ENCODE assay signal across 16 cellular contexts in genomic region chr14:104203071-104203425, GRCh38.
DNase-seq lines count a peak whose midpoint lies in the region; ATAC-seq, FAIRE-seq and TF ChIP-seq lines count a peak whose summit lies in the region.
"Had no signal": no experiment of that assay in that cellular context is flagged by ENCODE, and none has a peak within 500 bp of the region (broad histone marks: within the 10 kb centered on the region; RNA-seq: fewer than 3 reads in every experiment).

No MANE protein-coding gene starts in this region.

- H3K27me3 ChIP-seq in BLaER1 (no peaks in the 10 kb centered on the region), H1 (replicated peaks in 1 of 4; ENCODE audit: control insufficient read depth in 3 of 4, extremely low read depth in 1 of 4, insufficient read depth in 3 of 4, low read length in 3 of 4) (no peaks in the 10 kb centered on the region), ascending aorta (no peaks in the 10 kb centered on the region)
- peaks cover 0 to 26% (median 0%) of the 10 kb centered on the region in 11 experiments; a peak in 7 of 22 replicates for H3K27me3 ChIP-seq in BLaER1 treated with 17β-estradiol and CSF1 and Interleukin-3, amounts not matched to agents 10 nM and 100 nM

- no peak overlapping the region for H4K5ac ChIP-seq in H1 (ENCODE audit: insufficient read length, low read depth, low read length)

- no peaks in the 10 kb centered on the region for H3K79me2 ChIP-seq in H1 (ENCODE audit: control insufficient read depth in 1 of 2, insufficient read depth in 2 of 2, low read length in 2 of 2)

- no peaks in the 10 kb centered on the region for H3K9me3 Mint-ChIP-seq in naive thymus-derived CD8-positive, alpha-beta T cell
- H3K9me3 Mint-ChIP-seq: CD14-positive monocyte; CD4-positive, alpha-beta T cell; CD8-positive, alpha-beta memory T cell had no signal

- H3K36me3 ChIP-seq in BLaER1 = no peaks in the 10 kb centered on the region
- H3K36me3 ChIP-seq in BLaER1 treated with 17β-estradiol and CSF1 and Interleukin-3, amounts not matched to agents 10 nM and 100 nM = no peaks in the 10 kb centered on the region
- no peaks in the 10 kb centered on the region for H3K36me3 ChIP-seq in H1 (ENCODE audit: control insufficient read depth in 2 of 4, insufficient read depth in 4 of 4, low read length in 3 of 4)
- H3K36me3 ChIP-seq in ascending aorta = no peaks in the 10 kb centered on the region

- CTCF ChIA-PET in H1 (lab: Charles Lee; ENCODE audit: partially characterized antibody) = interaction anchor here (1.1 to 1.6 kb wide), 2 partner anchors 15 to 22 kb away, joined by 5 read pairs; no protein-coding TSS in a partner anchor

- H2AFZ ChIP-seq in H1 (ENCODE audit: low read length) = no peak overlapping the region

- no peak for ATAC-seq in naive thymus-derived CD8-positive, alpha-beta T cell

- no peak overlapping the region for H3K23ac ChIP-seq in H1 (ENCODE audit: insufficient read length)

- TF ChIP-seq CTCF in H1 (IDR thresholded peaks at IDR 0.05; ENCODE audit: control extremely low read depth in 1 of 3, insufficient read depth in 1 of 3, low read depth in 1 of 3, low read length in 3 of 3) = no peak
- no peak for TF ChIP-seq CTCF in ascending aorta (IDR thresholded peaks at IDR 0.05)

- H4K20me1 ChIP-seq in BLaER1 (peaks cover 5% of the 10 kb centered on the region; the same call in 1 of the 2 replicates), H1 (replicated peaks in 1 of 2; ENCODE audit: control insufficient read depth in 1 of 2, insufficient read depth in 2 of 2, low read length in 2 of 2) (no peaks in the 10 kb centered on the region)
- H4K20me1 ChIP-seq in BLaER1 treated with 17β-estradiol and CSF1 and Interleukin-3, amounts not matched to agents 10 nM and 100 nM = peaks cover 0 to 17% (median 7%) of the 10 kb centered on the region in 11 experiments; a peak in 13 of 22 replicates

- H3K9me3 ChIP-seq in BLaER1 = no peaks in the 10 kb centered on the region
- H3K9me3 ChIP-seq in BLaER1 treated with 17β-estradiol and CSF1 and Interleukin-3, amounts not matched to agents 10 nM and 100 nM (replicated peaks in 1 of 11) = no peaks in the 10 kb centered on the region
- no peaks in the 10 kb centered on the region for H3K9me3 ChIP-seq in H1 (ENCODE audit: insufficient read depth in 2 of 2, low read depth in 1 of 2, low read length in 1 of 2)
- no peaks in the 10 kb centered on the region for H3K9me3 ChIP-seq in ascending aorta

- no peaks in the 10 kb centered on the region for H3K79me1 ChIP-seq in H1 (ENCODE audit: low read depth, low read length)

- H3K4ac ChIP-seq in H1 (replicated peaks; ENCODE audit: insufficient read length, low read depth, low read length) = no peak overlapping the region

- peaks cover 81% of the 10 kb centered on the region for H3K4me1 ChIP-seq in BLaER1
- peaks cover 23 to 75% (median 67%) of the 10 kb centered on the region in 10 experiments for H3K4me1 ChIP-seq in BLaER1 treated with 17β-estradiol and CSF1 and Interleukin-3, amounts not matched to agents 10 nM and 100 nM
- H3K4me1 ChIP-seq in H1 (replicated peaks in 1 of 4; ENCODE audit: control insufficient read depth in 3 of 4, insufficient read depth in 4 of 4, low read length in 3 of 4) = peaks cover 0 to 7% (median 0%) of the 10 kb centered on the region in 4 experiments; a peak in 1 of 7 replicates
- no peaks in the 10 kb centered on the region for H3K4me1 ChIP-seq in ascending aorta

- H2BK5ac ChIP-seq in H1 (ENCODE audit: low read depth, low read length) = no peak overlapping the region

- H2BK12ac ChIP-seq in H1 (ENCODE audit: low read depth, low read length) = no peak overlapping the region

- no peak overlapping the region for H2BK120ac ChIP-seq in H1 (replicated peaks; ENCODE audit: low read depth, low read length)

- peaks cover 0 to 5% (median 0%) of the 10 kb centered on the region in 5 donors for H3K27me3 Mint-ChIP-seq in naive thymus-derived CD8-positive, alpha-beta T cell
- H3K27me3 Mint-ChIP-seq: CD4-positive, alpha-beta T cell had no signal

- no peak overlapping the region for H2AK5ac ChIP-seq in H1 (ENCODE audit: low read depth, low read length)

- H3K14ac ChIP-seq in H1 (ENCODE audit: insufficient read length) = no peak overlapping the region

- TF ChIP-seq EP300 in H1 (IDR thresholded peaks at IDR 0.05; ENCODE audit: borderline replicate concordance in 1 of 2, low read depth in 2 of 2, low read length in 2 of 2) = no peak

- no peak for TF ChIP-seq RAD21 in H1 (IDR thresholded peaks at IDR 0.05 in 1 of 2, conservative IDR thresholded peaks at IDR 0.05 in 1 of 2; ENCODE audit: low read depth in 2 of 2, low read length in 2 of 2)

- WGBS in H1 (ENCODE audit: extremely low coverage in 1 of 2, insufficient coverage in 1 of 2, insufficient read length in 1 of 2, insufficient replicate concordance in 2 of 2, low coverage in 1 of 2, low lambda C conversion rate in 2 of 2, missing lambda C conversion rate in 1 of 2), 2 experiments = 81% methylated on average over 5 of the region's 8 CpGs; no CpG with 5 or more reads in 1 of the 2 experiments

- H3K56ac ChIP-seq in H1 (replicated peaks; ENCODE audit: insufficient read length, low read depth, low read length) = no peak overlapping the region

- H4K91ac ChIP-seq in H1 (replicated peaks; ENCODE audit: insufficient read length, low read length) = no peak overlapping the region

- no peak overlapping the region for H3K27ac Mint-ChIP-seq in naive thymus-derived CD8-positive, alpha-beta T cell
- H3K27ac Mint-ChIP-seq: CD14-positive monocyte; CD4-positive, alpha-beta T cell; CD8-positive, alpha-beta memory T cell had no signal

- no peaks in the 10 kb centered on the region for H3K4me1 Mint-ChIP-seq in naive thymus-derived CD8-positive, alpha-beta T cell
- H3K4me1 Mint-ChIP-seq: CD14-positive monocyte; CD8-positive, alpha-beta memory T cell had no signal

- H3K4me2 ChIP-seq in BLaER1 = peak overlapping the region; percentile 99
- peak overlapping the region in 8 of 11 experiments; percentile 81 to 99 (median 92); a peak in 13 of 22 replicates for H3K4me2 ChIP-seq in BLaER1 treated with 17β-estradiol and CSF1 and Interleukin-3, amounts not matched to agents 10 nM and 100 nM
- H3K4me2 ChIP-seq in H1 (ENCODE audit: insufficient read depth in 1 of 2, low read depth in 2 of 2, low read length in 2 of 2) = no peak overlapping the region

- H3K4me3 ChIP-seq in BLaER1 = no peak overlapping the region
- H3K4me3 ChIP-seq in BLaER1 treated with 17β-estradiol and CSF1 and Interleukin-3, amounts not matched to agents 10 nM and 100 nM = no peak overlapping the region
- H3K4me3 ChIP-seq in H1 (ENCODE audit: extremely low read depth in 1 of 4, insufficient read depth in 2 of 4, low read depth in 3 of 4, low read length in 4 of 4) = no peak overlapping the region
- H3K4me3 ChIP-seq in ascending aorta = no peak overlapping the region

- intact Hi-C loops in ascending aorta (cut with DNase I) = no loop called here

- no peaks in the 10 kb centered on the region for H3K36me3 Mint-ChIP-seq in naive thymus-derived CD8-positive, alpha-beta T cell
- H3K36me3 Mint-ChIP-seq: CD14-positive monocyte; CD8-positive, alpha-beta memory T cell had no signal

- H3K9ac ChIP-seq in BLaER1 = no peak overlapping the region
- H3K9ac ChIP-seq in BLaER1 treated with 17β-estradiol and CSF1 and Interleukin-3, amounts not matched to agents 10 nM and 100 nM = no peak overlapping the region
- H3K9ac ChIP-seq in H1 (replicated peaks in 1 of 4; ENCODE audit: extremely low read depth in 1 of 4, low read depth in 3 of 4, low read length in 3 of 4) = no peak overlapping the region

- no peak overlapping the region for H2BK15ac ChIP-seq in H1 (ENCODE audit: low read length)

- H3K23me2 ChIP-seq in H1 (ENCODE audit: low read depth, low read length) = peaks cover 14% of the 10 kb centered on the region; the same call in 1 of the 2 replicates

- DNase-seq in H1 (ENCODE audit: low read depth in 1 of 2, low spot score in 2 of 2) (no peak), ascending aorta (ENCODE audit: low spot score in 2 of 2) (no peak), NCI-H1436 treated with DMSO at 0.1 percent for 48 hours (lab: John Stamatoyannopoulos, UW) (no peak)
- no peak for DNase-seq in naive thymus-derived CD8-positive, alpha-beta T cell
- DNase-seq: CD4-positive, alpha-beta T cell; CD8-positive, alpha-beta memory T cell; DND-41; GOT3; H7; HCEC 1CT had no signal

- no peak overlapping the region for H3K18ac ChIP-seq in H1 (ENCODE audit: extremely low read depth, low read length)

- POLR2A ChIA-PET in H1 (lab: Charles Lee; ENCODE audit: partially characterized antibody) = interaction anchor here (1.1 kb wide), 1 partner anchor 15 kb away, joined by 3 read pairs; no protein-coding TSS in a partner anchor
- POLR2A ChIA-PET in naive thymus-derived CD8-positive, alpha-beta T cell (lab: Charles Lee) = no interaction called here

- no peak for FAIRE-seq in H1 (lab: Jason Lieb, UNC)
- FAIRE-seq: D721Med, G401.6, GM12892 had no signal

- peak overlapping the region; percentile 38 for H4K8ac ChIP-seq in H1 (ENCODE audit: extremely low read depth, insufficient read depth, low read length)

- H2BK20ac ChIP-seq in H1 (ENCODE audit: low read length) = no peak overlapping the region

- TF ChIP-seq POLR2A in H1 (IDR thresholded peaks at IDR 0.05; ENCODE audit: control extremely low read depth in 1 of 2, low read depth in 2 of 2, low read length in 2 of 2) = no peak

- H3K4me3 Mint-ChIP-seq in naive thymus-derived CD8-positive, alpha-beta T cell = no peak overlapping the region
- H3K4me3 Mint-ChIP-seq: CD14-positive monocyte; CD4-positive, alpha-beta T cell; CD8-positive, alpha-beta memory T cell had no signal

- H3K27ac ChIP-seq in BLaER1 = peak overlapping the region; percentile 84; the same call in 1 of the 2 replicates
- no peak overlapping the region for H3K27ac ChIP-seq in BLaER1 treated with 17β-estradiol and CSF1 and Interleukin-3, amounts not matched to agents 10 nM and 100 nM
- no peak overlapping the region for H3K27ac ChIP-seq in H1 (ENCODE audit: low read depth, low read length)
- H3K27ac ChIP-seq in ascending aorta = no peak overlapping the region

TF ChIP-seq in H1, 55 proteins besides CTCF, POLR2A, EP300 and RAD21 (continues in another document):
- no peak for TF ChIP-seq SRF (IDR thresholded peaks at IDR 0.05; ENCODE audit: low read depth, low read length)
- TF ChIP-seq TBP (IDR thresholded peaks at IDR 0.05; ENCODE audit: low read depth, low read length) = no peak
- no peak for TF ChIP-seq SP2 (IDR thresholded peaks at IDR 0.05; ENCODE audit: low read length)
- TF ChIP-seq KDM4A (IDR thresholded peaks at IDR 0.05; ENCODE audit: low read depth, low read length, severe bottlenecking) = no peak
- TF ChIP-seq BACH1 (IDR thresholded peaks at IDR 0.05; ENCODE audit: low read length) = no peak
- TF ChIP-seq HDAC2 (IDR thresholded peaks at IDR 0.05; ENCODE audit: borderline replicate concordance in 1 of 2, low read depth in 2 of 2, low read length in 2 of 2) = no peak
- TF ChIP-seq, protein P1, sequence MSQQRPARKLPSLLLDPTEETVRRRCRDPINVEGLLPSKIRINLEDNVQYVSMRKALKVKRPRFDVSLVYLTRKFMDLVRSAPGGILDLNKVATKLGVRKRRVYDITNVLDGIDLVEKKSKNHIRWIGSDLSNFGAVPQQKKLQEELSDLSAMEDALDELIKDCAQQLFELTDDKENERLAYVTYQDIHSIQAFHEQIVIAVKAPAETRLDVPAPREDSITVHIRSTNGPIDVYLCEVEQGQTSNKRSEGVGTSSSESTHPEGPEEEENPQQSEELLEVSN (IDR thresholded peaks at IDR 0.05) = no peak

Comparison
In these comparisons a context has a peak if more than half of its experiments do, and no peak if none do; other contexts are left out.
1. H3K4me2 ChIP-seq: peak in BLaER1 (single experiment) and BLaER1 treated with 17β-estradiol and CSF1 and Interleukin-3, amounts not matched to agents 10 nM and 100 nM (8 of 11); none in H1 (0 of 2).